In the genomic region with DNA sequence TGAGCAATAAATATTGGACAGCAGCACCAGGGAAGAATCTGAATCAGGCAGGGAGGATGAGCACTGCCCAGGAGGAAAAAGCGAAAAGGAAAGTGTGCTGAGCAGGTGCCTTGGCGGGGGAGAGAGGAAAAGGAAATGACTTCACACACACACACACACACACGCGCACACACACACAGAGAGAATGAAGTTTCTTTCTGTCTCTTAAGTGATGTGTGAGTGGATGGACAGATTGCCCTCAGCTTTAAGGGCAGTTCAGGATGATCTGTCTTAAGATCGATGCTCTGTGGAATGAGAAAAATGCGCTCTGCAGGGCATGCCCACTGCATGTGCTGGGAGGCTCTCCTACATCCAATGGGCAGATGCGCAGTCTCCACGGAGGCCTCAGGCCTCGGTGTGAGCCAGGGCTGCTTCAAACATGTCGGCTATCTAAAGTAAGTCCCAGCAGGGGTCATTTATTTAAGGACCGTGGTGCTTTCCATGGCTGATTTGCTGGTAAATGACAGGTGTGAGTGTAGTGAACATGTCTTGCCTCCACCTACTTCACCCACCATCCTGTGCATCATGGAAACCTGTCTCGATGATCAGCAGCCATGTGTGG, we compare ENCODE assay signal across 8 cellular contexts. TPM values are rescaled to one million over a fixed set of nuclear protein-coding genes. Genes with fewer than 3 reads are reported as not detected.
DNase-seq lines count a peak whose midpoint lies in the region; ATAC-seq and TF ChIP-seq lines count a peak whose summit lies in the region.

No MANE protein-coding gene starts in this region.

- peak; percentile 7 for DNase-seq in COLO829 (ENCODE audit: low spot score)
- peak; percentile 47 for DNase-seq in HuH-7.5 (ENCODE audit: low spot score)
- DNase-seq in SHP77 (lab: John Stamatoyannopoulos, UW), result peak; percentile 67 to 71
- DNase-seq in activated naive CD4-positive, alpha-beta T cell treated with anti-CD3 and anti-CD28 coated beads, Interleukin-2, amount 50 U/mL, for 16 hours, result peak; percentile 66
- DNase-seq in glomerular endothelial cell (ENCODE audit: extremely low read depth, low read depth, low spot score), result peak; percentile 77
- peak; percentile 65 for DNase-seq in transverse colon

- peak; percentile 7 for TF ChIP-seq CTCF in neutrophil (IDR thresholded peaks at IDR 0.05)
- TF ChIP-seq CTCF in transverse colon (IDR thresholded peaks at IDR 0.05), result no peak

- ATAC-seq in GM19455 (IDR thresholded peaks at IDR 0.05; ENCODE audit: unreplicated experiment), result peak; percentile 35

- intact Hi-C loops in transverse colon (cut with DNase I; ENCODE audit: low total_unique reads), result no loop called here

- TF ChIP-seq POLR2A in transverse colon (IDR thresholded peaks at IDR 0.05), result peak; percentile 34

- H3K4me3 ChIP-seq in neutrophil (ENCODE audit: low read depth in 1 of 2, low read length in 1 of 2) (peak overlapping the region; percentile 90 to 91), transverse colon (peak overlapping the region in 3 of 4 donors; percentile 60 to 69 (median 63))

- H3K9me3 ChIP-seq in neutrophil, result no peaks in the 10 kb centered on the region
- no peaks in the 10 kb centered on the region for H3K9me3 ChIP-seq in transverse colon

- peak overlapping the region; percentile 98 for H3K27ac ChIP-seq in neutrophil
- peak overlapping the region; percentile 95 to 99 (median 99) for H3K27ac ChIP-seq in transverse colon

- 0 to 17% methylated on average over 2 to 12 of the region's 12 CpGs for WGBS in transverse colon (ENCODE audit: low coverage in 1 of 2), 2 donors

- H3K27me3 ChIP-seq in neutrophil (no peaks in the 10 kb centered on the region), transverse colon (no peaks in the 10 kb centered on the region)

- in situ Hi-C loops in transverse colon (cut with MboI; ENCODE audit: low pct_ligation_motif_present in 1 of 4, low pct_unique_long_range_greater_than_20kb in 1 of 4, low sequenced_read_pairs in 3 of 4), result loop anchor here in 1 of 4 donors (25.0 kb wide), 1 partner anchor 269 kb away; a partner anchor contains a TSS

- no peak for TF ChIP-seq EP300 in transverse colon (IDR thresholded peaks at IDR 0.05; ENCODE audit: low read depth)

- peaks cover 29 to 39% of the 10 kb centered on the region in 2 experiments for H3K4me1 ChIP-seq in neutrophil (ENCODE audit: control insufficient read depth in 1 of 2, insufficient read depth in 1 of 2, low read depth in 1 of 2, low read length in 1 of 2)
- peaks cover 15 to 34% (median 26%) of the 10 kb centered on the region in 4 donors for H3K4me1 ChIP-seq in transverse colon

- no peaks in the 10 kb centered on the region for H3K36me3 ChIP-seq in neutrophil
- H3K36me3 ChIP-seq in transverse colon, result no peaks in the 10 kb centered on the region

RNA-seq across cellular contexts. Expression of a gene that starts 2.5 kb away (rescaled TPM):
- 12.1 and 17.5 TPM in 2 replicates for total RNA-seq in glomerular endothelial cell
- 10 to 100 TPM in 3 of 4 donors, 1 to 10 TPM in 1; 8.2 to 42.6 (median 32.8) TPM for total RNA-seq in transverse colon

Comparison
In these comparisons a context has a peak if more than half of its experiments do, and no peak if none do; other contexts are left out.
1. Peak in every context shown above with its lines: DNase-seq, ATAC-seq, H3K4me3 ChIP-seq and H3K27ac ChIP-seq.
2. DNase-seq: peak in every context shown above with its lines; median percentile 77 in glomerular endothelial cell; 69 in SHP77; 66 in activated naive CD4-positive, alpha-beta T cell treated with anti-CD3 and anti-CD28 coated beads, Interleukin-2, amount 50 U/mL, for 16 hours; 65 in transverse colon; 47 in HuH-7.5; 7 in COLO829.